ENCODE assay signal across 3 cellular contexts in the genomic region with DNA sequence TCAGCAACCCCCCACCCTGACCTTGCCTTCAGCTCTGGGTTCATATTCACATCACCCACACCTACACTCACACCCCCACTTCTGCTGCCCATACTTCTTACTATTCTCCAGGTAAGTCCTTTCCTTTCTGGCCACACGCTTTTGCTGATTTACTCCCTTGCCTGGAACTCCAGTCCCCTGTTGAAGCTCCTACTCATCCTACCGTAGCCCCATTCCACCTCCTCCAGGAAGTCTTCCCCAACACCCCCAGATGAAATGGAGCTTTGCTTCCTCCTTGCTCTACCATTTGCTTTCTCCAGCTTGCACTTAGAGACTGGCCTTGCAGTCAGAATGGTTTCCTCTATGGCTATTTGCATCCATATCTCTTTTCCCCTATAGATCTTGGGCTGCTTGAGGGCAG.
TF ChIP-seq lines count a peak whose summit lies in the region.

No MANE protein-coding gene starts in this region.

TF ChIP-seq in SK-N-SH treated with all-trans-retinoic acid at 6 μM for 48 hours, 23 proteins besides CTCF, POLR2A, EP300 and RAD21 (continued from another document):
- TF ChIP-seq, protein P1, sequence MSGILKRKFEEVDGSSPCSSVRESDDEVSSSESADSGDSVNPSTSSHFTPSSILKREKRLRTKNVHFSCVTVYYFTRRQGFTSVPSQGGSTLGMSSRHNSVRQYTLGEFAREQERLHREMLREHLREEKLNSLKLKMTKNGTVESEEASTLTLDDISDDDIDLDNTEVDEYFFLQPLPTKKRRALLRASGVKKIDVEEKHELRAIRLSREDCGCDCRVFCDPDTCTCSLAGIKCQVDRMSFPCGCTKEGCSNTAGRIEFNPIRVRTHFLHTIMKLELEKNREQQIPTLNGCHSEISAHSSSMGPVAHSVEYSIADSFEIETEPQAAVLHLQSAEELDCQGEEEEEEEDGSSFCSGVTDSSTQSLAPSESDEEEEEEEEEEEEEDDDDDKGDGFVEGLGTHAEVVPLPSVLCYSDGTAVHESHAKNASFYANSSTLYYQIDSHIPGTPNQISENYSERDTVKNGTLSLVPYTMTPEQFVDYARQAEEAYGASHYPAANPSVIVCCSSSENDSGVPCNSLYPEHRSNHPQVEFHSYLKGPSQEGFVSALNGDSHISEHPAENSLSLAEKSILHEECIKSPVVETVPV (CRISPR knock-in tag; IDR thresholded peaks at IDR 0.05), result no peak
- TF ChIP-seq TOX (CRISPR knock-in tag; IDR thresholded peaks at IDR 0.05; ENCODE audit: borderline replicate concordance), result no peak
- peak; percentile 77 for TF ChIP-seq ZFP3 (CRISPR knock-in tag; IDR thresholded peaks at IDR 0.05)
- no peak for TF ChIP-seq BACH2 (CRISPR knock-in tag; IDR thresholded peaks at IDR 0.05; ENCODE audit: borderline replicate concordance)
- TF ChIP-seq RARB (CRISPR knock-in tag; IDR thresholded peaks at IDR 0.05), result no peak
- no peak for TF ChIP-seq GLIS3 (CRISPR knock-in tag; IDR thresholded peaks at IDR 0.05)

TF ChIP-seq in SK-N-SH, 30 proteins besides CTCF, POLR2A, EP300 and RAD21 (continued from another document):
- no peak for TF ChIP-seq SMC3 (IDR thresholded peaks at IDR 0.05; ENCODE audit: low read depth, low read length)
- TF ChIP-seq RXRA (IDR thresholded peaks at IDR 0.05; ENCODE audit: borderline replicate concordance, low read depth), result no peak
- TF ChIP-seq GATA2 (CRISPR knock-in tag; IDR thresholded peaks at IDR 0.05), result no peak
- no peak for TF ChIP-seq REST (IDR thresholded peaks at IDR 0.05; ENCODE audit: low read depth, low read length)

TF ChIP-seq in HEK293, 187 proteins besides CTCF, POLR2A, EP300 and RAD21 (continued from another document):
- TF ChIP-seq, protein P2, sequence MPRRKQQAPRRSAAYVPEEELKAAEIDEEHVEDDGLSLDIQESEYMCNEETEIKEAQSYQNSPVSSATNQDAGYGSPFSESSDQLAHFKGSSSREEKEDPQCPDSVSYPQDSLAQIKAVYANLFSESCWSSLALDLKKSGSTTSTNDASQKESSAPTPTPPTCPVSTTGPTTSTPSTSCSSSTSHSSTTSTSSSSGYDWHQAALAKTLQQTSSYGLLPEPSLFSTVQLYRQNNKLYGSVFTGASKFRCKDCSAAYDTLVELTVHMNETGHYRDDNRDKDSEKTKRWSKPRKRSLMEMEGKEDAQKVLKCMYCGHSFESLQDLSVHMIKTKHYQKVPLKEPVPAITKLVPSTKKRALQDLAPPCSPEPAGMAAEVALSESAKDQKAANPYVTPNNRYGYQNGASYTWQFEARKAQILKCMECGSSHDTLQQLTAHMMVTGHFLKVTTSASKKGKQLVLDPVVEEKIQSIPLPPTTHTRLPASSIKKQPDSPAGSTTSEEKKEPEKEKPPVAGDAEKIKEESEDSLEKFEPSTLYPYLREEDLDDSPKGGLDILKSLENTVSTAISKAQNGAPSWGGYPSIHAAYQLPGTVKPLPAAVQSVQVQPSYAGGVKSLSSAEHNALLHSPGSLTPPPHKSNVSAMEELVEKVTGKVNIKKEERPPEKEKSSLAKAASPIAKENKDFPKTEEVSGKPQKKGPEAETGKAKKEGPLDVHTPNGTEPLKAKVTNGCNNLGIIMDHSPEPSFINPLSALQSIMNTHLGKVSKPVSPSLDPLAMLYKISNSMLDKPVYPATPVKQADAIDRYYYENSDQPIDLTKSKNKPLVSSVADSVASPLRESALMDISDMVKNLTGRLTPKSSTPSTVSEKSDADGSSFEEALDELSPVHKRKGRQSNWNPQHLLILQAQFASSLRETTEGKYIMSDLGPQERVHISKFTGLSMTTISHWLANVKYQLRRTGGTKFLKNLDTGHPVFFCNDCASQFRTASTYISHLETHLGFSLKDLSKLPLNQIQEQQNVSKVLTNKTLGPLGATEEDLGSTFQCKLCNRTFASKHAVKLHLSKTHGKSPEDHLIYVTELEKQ (tag by site-specific recombination; IDR thresholded peaks at IDR 0.05; ENCODE audit: borderline replicate concordance), result no peak
